In genomic region chr4:17463606-17464005, GRCh38 we compare ENCODE assay signal across 39 cellular contexts. TPM values are rescaled to one million over a fixed set of nuclear protein-coding genes. Genes with fewer than 3 reads are reported as not detected.
"Had no signal": no experiment of that assay in that cellular context is flagged by ENCODE, and none has a peak within 500 bp of the region (broad histone marks: within the 10 kb centered on the region; RNA-seq: fewer than 3 reads in every experiment).

No MANE protein-coding gene starts in this region.

- H3K36me3 ChIP-seq: ascending aorta, cardiac muscle cell, WERI-Rb-1 had no signal

- H3K4me1 ChIP-seq: ascending aorta had no signal

- H3K4me3 ChIP-seq: ascending aorta, cardiac muscle cell had no signal

- H3K9me3 ChIP-seq: ascending aorta had no signal

- ATAC-seq: activated CD4-positive, alpha-beta T cell treated with anti-CD3 and anti-CD28 coated beads for 36 hours; activated CD4-positive, CD25-positive, alpha-beta regulatory T cell treated with anti-CD3 and anti-CD28 coated beads, Interleukin-2, amount 50 U/mL, for 24 hours; activated CD8-positive, alpha-beta memory T cell treated with anti-CD3 and anti-CD28 coated beads, Interleukin-2, amount 10 ng/mL, durations not matched to agents 7 days and 5 days; activated CD8-positive, alpha-beta T cell treated with anti-CD3 and anti-CD28 coated beads, Interleukin-2, amount 10 ng/mL, durations not matched to agents 7 days and 5 days; activated naive CD4-positive, alpha-beta T cell treated with anti-CD3 and anti-CD28 coated beads, Interleukin-2, amount 50 U/mL, for 72 hours; activated T-helper 17 cell treated with anti-CD3 and anti-CD28 coated beads, Interleukin-2, amount 50 U/mL, for 72 hours; WTC11 had no signal

- FAIRE-seq: bronchial epithelial cell had no signal

- H3K27me3 ChIP-seq: ascending aorta, cardiac muscle cell had no signal

- H3K9me3 Mint-ChIP-seq: activated CD4-positive, alpha-beta memory T cell treated with anti-CD3 and anti-CD28 coated beads, Interleukin-2, amount 10 ng/mL, durations not matched to agents 7 days and 5 days; activated CD4-positive, alpha-beta T cell treated with anti-CD3 and anti-CD28 coated beads, Interleukin-2, amount 10 ng/mL, durations not matched to agents 7 days and 5 days; activated naive CD4-positive, alpha-beta T cell treated with anti-CD3 and anti-CD28 coated beads for 36 hours; activated naive CD8-positive, alpha-beta T cell treated with anti-CD3 and anti-CD28 coated beads for 36 hours; activated T-cell treated with anti-CD3 and anti-CD28 coated beads, Interleukin-2, amount 50 U/mL, for 24 hours; activated T-helper 1 cell treated with anti-CD3 and anti-CD28 coated beads, Interleukin-12 subunit alpha, Interleukin-12 subunit beta, Interleukin-2, Interleukin-4 antibody, amounts not matched to agents 30 ng/mL and 10 ng/mL and 1 ng/mL, durations not matched to agents 14 hours and 24 hours and 36 hours; activated T-helper 17 cell treated with anti-CD3 and anti-CD28 coated beads, Interleukin-2, amount 50 U/mL, for 72 hours; central memory CD8-positive, alpha-beta T cell; T-helper 1 cell treated with Interleukin-12 subunit alpha and Interleukin-12 subunit beta and Interleukin-4 antibody, amounts not matched to agents 30 μg/mL and 1 μg/mL, for 36 hours; T-helper 2 cell treated with Interferon-gamma antibody and Interleukin-4, amounts not matched to agents 5 μg/mL and 100 μg/mL, for 36 hours had no signal

- DNase-seq: activated CD4-positive, alpha-beta memory T cell treated with anti-CD3 and anti-CD28 coated beads, Interleukin-2, amount 10 ng/mL, durations not matched to agents 7 days and 5 days; activated CD4-positive, alpha-beta T cell treated with anti-CD3 and anti-CD28 coated beads for 1 hour; activated CD4-positive, alpha-beta T cell treated with anti-CD3 and anti-CD28 coated beads for 36 hours; activated CD4-positive, alpha-beta T cell treated with anti-CD3 and anti-CD28 coated beads for 48 hours; activated CD4-positive, alpha-beta T cell treated with anti-CD3 and anti-CD28 coated beads, Interleukin-2, amount 10 ng/mL, durations not matched to agents 7 days and 5 days; activated CD4-positive, alpha-beta T cell treated with anti-CD3 and anti-CD28 coated beads, Interleukin-2, amount 50 U/mL, for 48 hours; activated CD4-positive, CD25-positive, alpha-beta regulatory T cell; activated CD8-positive, alpha-beta memory T cell treated with anti-CD3 and anti-CD28 coated beads for 24 hours; activated CD8-positive, alpha-beta memory T cell treated with anti-CD3 and anti-CD28 coated beads, Interleukin-2, amount 10 ng/mL, durations not matched to agents 7 days and 5 days; activated CD8-positive, alpha-beta memory T cell treated with anti-CD3 and anti-CD28 coated beads, Interleukin-2, amount 50 U/mL, for 48 hours; activated CD8-positive, alpha-beta T cell treated with anti-CD3 and anti-CD28 coated beads, Interleukin-2, amount 10 ng/mL, durations not matched to agents 7 days and 5 days; activated effector memory CD4-positive, alpha-beta T cell treated with anti-CD3 and anti-CD28 coated beads, Interleukin-2, amount 50 U/mL, for 16 hours; activated gamma-delta T cell treated with Interleukin-2 at 50 U/mL for 16 hours; activated naive CD4-positive, alpha-beta T cell; activated naive CD4-positive, alpha-beta T cell treated with anti-CD3 and anti-CD28 coated beads for 36 hours; activated naive CD4-positive, alpha-beta T cell treated with anti-CD3 and anti-CD28 coated beads, Interleukin-2, amount 50 U/mL, for 16 hours; activated naive CD8-positive, alpha-beta T cell treated with anti-CD3 and anti-CD28 coated beads for 36 hours; activated T-cell treated with anti-CD3 and anti-CD28 coated beads, Interleukin-2, amount 50 U/mL, for 24 hours; activated T-cell treated with anti-CD3 and anti-CD28 coated beads, Interleukin-2, amount 50 U/mL, for 48 hours; amygdala; caudate nucleus; cerebellar nuclear complex; T-helper 1 cell; T-helper 2 cell; T-helper 9 cell; WERI-Rb-1 had no signal

- H3K4me1 Mint-ChIP-seq: activated CD4-positive, alpha-beta memory T cell treated with anti-CD3 and anti-CD28 coated beads, Interleukin-2, amount 10 ng/mL, durations not matched to agents 7 days and 5 days; activated CD4-positive, alpha-beta T cell treated with anti-CD3 and anti-CD28 coated beads for 36 hours; activated CD4-positive, alpha-beta T cell treated with anti-CD3 and anti-CD28 coated beads, Interleukin-2, amount 10 ng/mL, durations not matched to agents 7 days and 5 days; activated CD8-positive, alpha-beta memory T cell treated with anti-CD3 and anti-CD28 coated beads, Interleukin-2, amount 10 ng/mL, durations not matched to agents 7 days and 5 days; activated naive CD8-positive, alpha-beta T cell treated with anti-CD3 and anti-CD28 coated beads for 36 hours; activated T-helper 17 cell treated with anti-CD3 and anti-CD28 coated beads, Interleukin-2, amount 50 U/mL, for 72 hours; central memory CD8-positive, alpha-beta T cell had no signal

- H3K27ac ChIP-seq: ascending aorta, cardiac muscle cell, WERI-Rb-1 had no signal

- H3K27ac Mint-ChIP-seq: activated CD4-positive, alpha-beta memory T cell treated with anti-CD3 and anti-CD28 coated beads, Interleukin-2, amount 10 ng/mL, durations not matched to agents 7 days and 5 days; activated CD4-positive, alpha-beta T cell treated with anti-CD3 and anti-CD28 coated beads for 36 hours; activated CD4-positive, alpha-beta T cell treated with anti-CD3 and anti-CD28 coated beads, Interleukin-2, amount 10 ng/mL, durations not matched to agents 7 days and 5 days; activated CD8-positive, alpha-beta memory T cell treated with anti-CD3 and anti-CD28 coated beads, Interleukin-2, amount 10 ng/mL, durations not matched to agents 7 days and 5 days; activated CD8-positive, alpha-beta T cell treated with anti-CD3 and anti-CD28 coated beads, Interleukin-2, amount 10 ng/mL, durations not matched to agents 7 days and 5 days; activated naive CD4-positive, alpha-beta T cell treated with anti-CD3 and anti-CD28 coated beads for 36 hours; activated naive CD4-positive, alpha-beta T cell treated with anti-CD3 and anti-CD28 coated beads, Interleukin-2, amount 50 U/mL, for 72 hours; activated naive CD8-positive, alpha-beta T cell treated with anti-CD3 and anti-CD28 coated beads for 36 hours; activated T-cell treated with anti-CD3 and anti-CD28 coated beads, Interleukin-2, amount 50 U/mL, for 24 hours; activated T-helper 1 cell treated with anti-CD3 and anti-CD28 coated beads, Interleukin-12 subunit alpha, Interleukin-12 subunit beta, Interleukin-2, Interleukin-4 antibody, amounts not matched to agents 30 ng/mL and 10 ng/mL and 1 ng/mL, durations not matched to agents 14 hours and 24 hours and 36 hours; activated T-helper 17 cell treated with anti-CD3 and anti-CD28 coated beads, Interleukin-2, amount 50 U/mL, for 72 hours; brain; T-helper 1 cell treated with Interleukin-12 subunit alpha and Interleukin-12 subunit beta and Interleukin-4 antibody, amounts not matched to agents 30 μg/mL and 1 μg/mL, for 36 hours; T-helper 2 cell treated with Interferon-gamma antibody and Interleukin-4, amounts not matched to agents 5 μg/mL and 100 μg/mL, for 36 hours; WTC11 had no signal

- H3K4me3 Mint-ChIP-seq: activated CD4-positive, alpha-beta memory T cell treated with anti-CD3 and anti-CD28 coated beads, Interleukin-2, amount 10 ng/mL, durations not matched to agents 7 days and 5 days; activated CD4-positive, alpha-beta T cell treated with anti-CD3 and anti-CD28 coated beads for 36 hours; activated CD4-positive, alpha-beta T cell treated with anti-CD3 and anti-CD28 coated beads, Interleukin-2, amount 10 ng/mL, durations not matched to agents 7 days and 5 days; activated CD8-positive, alpha-beta memory T cell treated with anti-CD3 and anti-CD28 coated beads, Interleukin-2, amount 10 ng/mL, durations not matched to agents 7 days and 5 days; activated CD8-positive, alpha-beta T cell treated with anti-CD3 and anti-CD28 coated beads, Interleukin-2, amount 10 ng/mL, durations not matched to agents 7 days and 5 days; activated naive CD4-positive, alpha-beta T cell treated with anti-CD3 and anti-CD28 coated beads for 36 hours; activated naive CD8-positive, alpha-beta T cell treated with anti-CD3 and anti-CD28 coated beads for 36 hours; activated T-cell treated with anti-CD3 and anti-CD28 coated beads, Interleukin-2, amount 50 U/mL, for 24 hours; activated T-helper 1 cell treated with anti-CD3 and anti-CD28 coated beads, Interleukin-12 subunit alpha, Interleukin-12 subunit beta, Interleukin-2, Interleukin-4 antibody, amounts not matched to agents 30 ng/mL and 10 ng/mL and 1 ng/mL, durations not matched to agents 14 hours and 24 hours and 36 hours; activated T-helper 17 cell treated with anti-CD3 and anti-CD28 coated beads, Interleukin-2, amount 50 U/mL, for 72 hours; brain; central memory CD8-positive, alpha-beta T cell; T-helper 1 cell treated with Interleukin-12 subunit alpha and Interleukin-12 subunit beta and Interleukin-4 antibody, amounts not matched to agents 30 μg/mL and 1 μg/mL, for 36 hours; T-helper 2 cell treated with Interferon-gamma antibody and Interleukin-4, amounts not matched to agents 5 μg/mL and 100 μg/mL, for 36 hours; WTC11 had no signal

- H3K27me3 Mint-ChIP-seq: activated CD4-positive, alpha-beta memory T cell treated with anti-CD3 and anti-CD28 coated beads, Interleukin-2, amount 10 ng/mL, durations not matched to agents 7 days and 5 days; activated CD4-positive, alpha-beta T cell treated with anti-CD3 and anti-CD28 coated beads for 36 hours; activated CD4-positive, alpha-beta T cell treated with anti-CD3 and anti-CD28 coated beads, Interleukin-2, amount 10 ng/mL, durations not matched to agents 7 days and 5 days; activated CD8-positive, alpha-beta memory T cell treated with anti-CD3 and anti-CD28 coated beads, Interleukin-2, amount 10 ng/mL, durations not matched to agents 7 days and 5 days; activated naive CD8-positive, alpha-beta T cell treated with anti-CD3 and anti-CD28 coated beads for 36 hours; activated T-cell treated with anti-CD3 and anti-CD28 coated beads, Interleukin-2, amount 50 U/mL, for 24 hours; activated T-helper 17 cell treated with anti-CD3 and anti-CD28 coated beads, Interleukin-2, amount 50 U/mL, for 72 hours; central memory CD8-positive, alpha-beta T cell had no signal

- H3K36me3 Mint-ChIP-seq: activated CD8-positive, alpha-beta memory T cell treated with anti-CD3 and anti-CD28 coated beads, Interleukin-2, amount 10 ng/mL, durations not matched to agents 7 days and 5 days; activated naive CD4-positive, alpha-beta T cell treated with anti-CD3 and anti-CD28 coated beads, Interleukin-2, amount 50 U/mL, for 72 hours had no signal

RNA-seq across cellular contexts. Expression of gene CLRN2, which starts 51.4 kb away (rescaled TPM):
- total RNA-seq: activated CD4-positive, alpha-beta memory T cell treated with anti-CD3 and anti-CD28 coated beads, Interleukin-2, amount 10 ng/mL, durations not matched to agents 7 days and 5 days; activated CD4-positive, alpha-beta T cell treated with anti-CD3 and anti-CD28 coated beads for 36 hours; activated CD4-positive, alpha-beta T cell treated with anti-CD3 and anti-CD28 coated beads, Interleukin-2, amount 10 ng/mL, durations not matched to agents 7 days and 5 days; activated CD8-positive, alpha-beta memory T cell treated with anti-CD3 and anti-CD28 coated beads, Interleukin-2, amount 10 ng/mL, durations not matched to agents 7 days and 5 days; activated CD8-positive, alpha-beta T cell treated with anti-CD3 and anti-CD28 coated beads, Interleukin-2, amount 10 ng/mL, durations not matched to agents 7 days and 5 days; activated naive CD4-positive, alpha-beta T cell treated with anti-CD3 and anti-CD28 coated beads for 36 hours; activated naive CD4-positive, alpha-beta T cell treated with anti-CD3 and anti-CD28 coated beads, Interleukin-2, amount 50 U/mL, for 72 hours; activated naive CD8-positive, alpha-beta T cell treated with anti-CD3 and anti-CD28 coated beads for 36 hours; activated T-helper 1 cell treated with anti-CD3 and anti-CD28 coated beads, Interleukin-12 subunit alpha, Interleukin-12 subunit beta, Interleukin-2, Interleukin-4 antibody, amounts not matched to agents 30 ng/mL and 10 ng/mL and 1 ng/mL, durations not matched to agents 14 hours and 24 hours and 36 hours; activated T-helper 17 cell treated with anti-CD3 and anti-CD28 coated beads, Interleukin-2, amount 50 U/mL, for 72 hours; ascending aorta; bronchial epithelial cell; cardiac muscle cell; chondrocyte; WTC11 had no signal
- polyA plus RNA-seq: cardiac muscle cell had no signal
